ENCODE assay signal across 9 cellular contexts in genomic region chr2:98508690-98509054, GRCh38.
A peak's percentile ranks its signal among the peaks of the same experiment; 100 is the strongest.
DNase-seq lines count a peak whose midpoint lies in the region; ATAC-seq, FAIRE-seq and TF ChIP-seq lines count a peak whose summit lies in the region.
"Had no signal": no experiment of that assay in that cellular context is flagged by ENCODE, and none has a peak within 500 bp of the region (broad histone marks: within the 10 kb centered on the region; RNA-seq: fewer than 3 reads in every experiment).

No MANE protein-coding gene starts in this region.

- POLR2A ChIA-PET in GM12878 (lab: Charles Lee) = no interaction called here

- CTCF ChIA-PET in GM12878 (lab: Yijun Ruan, JAX) = interaction anchor here (1.2 kb wide), 1 partner anchor 43 kb away, joined by 3 read pairs; no protein-coding TSS in a partner anchor

- peak overlapping the region; percentile 48 for H3K4me3 Mint-ChIP-seq in natural killer cell treated with Interleukin-12 subunit alpha and Interleukin-12 subunit beta and Interleukin-15 and Interleukin-18, amount 100 ng/mL, for 72 hours
- H3K4me3 Mint-ChIP-seq in type B pancreatic cell (no peak overlapping the region), endothelial cell (ENCODE audit: unreplicated experiment) (no peak overlapping the region)

- SMC1A ChIA-PET in GM12878 (lab: Charles Lee; ENCODE audit: uncharacterized antibody, unreplicated experiment) = interaction anchor here (1.1 to 1.7 kb wide), 2 partner anchors 40 to 96 kb away, joined by 3 to 5 read pairs; no protein-coding TSS in a partner anchor

- RAD21 ChIA-PET in GM12878 (lab: Charles Lee; ENCODE audit: unreplicated experiment) = interaction anchor here (0.7 to 1.6 kb wide), 3 partner anchors 21 to 33 kb away, joined by 3 to 6 read pairs (median 4); no protein-coding TSS in a partner anchor

- peak; percentile 31 to 71 for DNase-seq in NCI-H524 (lab: John Stamatoyannopoulos, UW)
- no peak for DNase-seq in NCI-H524 treated with DMSO at 0.1 percent for 48 hours (lab: John Stamatoyannopoulos, UW)
- no peak for DNase-seq in GM12878 (ENCODE audit: low read depth, low spot score)
- peak; percentile 89 for DNase-seq in natural killer cell treated with Interleukin-12 subunit alpha and Interleukin-12 subunit beta and Interleukin-15 and Interleukin-18, amount 100 ng/mL, for 72 hours (ENCODE audit: low spot score)
- peak; percentile 36 for DNase-seq in type B pancreatic cell (ENCODE audit: extremely low spot score, unreplicated experiment)
- DNase-seq in globus pallidus (ENCODE audit: low spot score) = no peak
- DNase-seq in endothelial cell (ENCODE audit: low spot score) = no peak
- no peak for DNase-seq in DMS153 (lab: John Stamatoyannopoulos, UW)

- no peaks in the 10 kb centered on the region for H3K27me3 ChIP-seq in GM12878 (replicated peaks in 1 of 2; ENCODE audit: control insufficient read depth in 2 of 2, insufficient read depth in 2 of 2, low read length in 1 of 2)

- BruUV-seq in GM12878 (replicated peaks; lab: Mats Ljungman, UMichigan) = no TSS peak

- peak; percentile 75 for ATAC-seq in GM12878
- ATAC-seq in natural killer cell treated with Interleukin-12 subunit alpha and Interleukin-12 subunit beta and Interleukin-15 and Interleukin-18, amount 100 ng/mL, for 72 hours = peak; percentile 84 to 91
- ATAC-seq: A549 had no signal

- H3K9ac ChIP-seq in GM12878 (ENCODE audit: control insufficient read depth, insufficient read depth, low read length) = no peak overlapping the region

- no peaks in the 10 kb centered on the region for H3K27me3 Mint-ChIP-seq in natural killer cell treated with Interleukin-12 subunit alpha and Interleukin-12 subunit beta and Interleukin-15 and Interleukin-18, amount 100 ng/mL, for 72 hours
- H3K27me3 Mint-ChIP-seq in type B pancreatic cell (no peaks in the 10 kb centered on the region), endothelial cell (ENCODE audit: unreplicated experiment) (peaks cover 4% of the 10 kb centered on the region)

- 90% methylated on average over 9 of the region's 9 CpGs for WGBS in GM12878 (ENCODE audit: insufficient coverage, insufficient replicate concordance, low lambda C conversion rate, missing lambda C conversion rate)

- no peak for TF ChIP-seq EP300 in GM12878 (IDR thresholded peaks at IDR 0.05; ENCODE audit: borderline replicate concordance in 1 of 2, control insufficient read depth in 1 of 2, low read depth in 2 of 2, low read length in 2 of 2)

- TF ChIP-seq RAD21 in GM12878 (IDR thresholded peaks at IDR 0.05; ENCODE audit: insufficient read depth, low read depth, low read length) = no peak

- TF ChIP-seq CTCF in GM12878 (IDR thresholded peaks at IDR 0.05 in 2 of 3, conservative IDR thresholded peaks at IDR 0.05 in 1 of 3; ENCODE audit: control insufficient read depth in 2 of 3, extremely low read depth in 1 of 3, insufficient read depth in 1 of 3, low read depth in 3 of 3, low read length in 3 of 3) (no peak), type B pancreatic cell (conservative IDR thresholded peaks at IDR 0.05) (no peak), endothelial cell (IDR thresholded peaks at IDR 0.05; ENCODE audit: unreplicated experiment) (no peak)

- H4K20me1 ChIP-seq in GM12878 (ENCODE audit: control insufficient read depth, insufficient read depth) = peaks cover 5% of the 10 kb centered on the region

- peaks cover 10 to 38% of the 10 kb centered on the region in 2 experiments for H3K36me3 ChIP-seq in GM12878 (ENCODE audit: control insufficient read depth in 2 of 2, insufficient read depth in 2 of 2, low read length in 1 of 2)

- FAIRE-seq in GM12878 (lab: Jason Lieb, UNC) = no peak
- FAIRE-seq: A549 had no signal

- H3K4me3 ChIP-seq in GM12878 = no peak overlapping the region
- H3K4me3 ChIP-seq: A549 had no signal

- no peaks in the 10 kb centered on the region for H3K9me3 ChIP-seq in GM12878 (replicated peaks; ENCODE audit: control insufficient read depth, insufficient read depth, low read length)
- H3K9me3 ChIP-seq: A549 had no signal

- no peak overlapping the region for H2AFZ ChIP-seq in GM12878 (ENCODE audit: control insufficient read depth, low read depth, low read length)

- intact Hi-C loops in GM12878 (cut with micrococcal nuclease; ENCODE audit: unreplicated experiment) = no loop called here

- peaks cover 20% of the 10 kb centered on the region for H3K4me1 ChIP-seq in GM12878 (ENCODE audit: control insufficient read depth, insufficient read depth, low read length)
- H3K4me1 ChIP-seq: A549 had no signal

- H3K27ac ChIP-seq in GM12878 (ENCODE audit: control insufficient read depth, insufficient read depth) = no peak overlapping the region
- H3K27ac ChIP-seq: A549 had no signal

- peaks cover 85 to 92% of the 10 kb centered on the region in 2 donors for H3K4me1 Mint-ChIP-seq in natural killer cell treated with Interleukin-12 subunit alpha and Interleukin-12 subunit beta and Interleukin-15 and Interleukin-18, amount 100 ng/mL, for 72 hours (ENCODE audit: low read depth in 2 of 2)
- H3K4me1 Mint-ChIP-seq in type B pancreatic cell (ENCODE audit: unreplicated experiment) = peaks cover 33% of the 10 kb centered on the region
- peaks cover 21% of the 10 kb centered on the region for H3K4me1 Mint-ChIP-seq in endothelial cell (ENCODE audit: unreplicated experiment)

- H3K36me3 Mint-ChIP-seq in natural killer cell treated with Interleukin-12 subunit alpha and Interleukin-12 subunit beta and Interleukin-15 and Interleukin-18, amount 100 ng/mL, for 72 hours = no peaks in the 10 kb centered on the region
- H3K36me3 Mint-ChIP-seq in type B pancreatic cell (peaks cover 7% of the 10 kb centered on the region), endothelial cell (ENCODE audit: low read depth, unreplicated experiment) (peaks cover 7% of the 10 kb centered on the region)

- no peaks in the 10 kb centered on the region for H3K9me3 Mint-ChIP-seq in natural killer cell treated with Interleukin-12 subunit alpha and Interleukin-12 subunit beta and Interleukin-15 and Interleukin-18, amount 100 ng/mL, for 72 hours
- H3K9me3 Mint-ChIP-seq in type B pancreatic cell = no peaks in the 10 kb centered on the region
- H3K9me3 Mint-ChIP-seq in endothelial cell (ENCODE audit: unreplicated experiment) = no peaks in the 10 kb centered on the region

- in situ Hi-C loops in GM12878 (cut with MboI) = no loop called here

- H3K4me2 ChIP-seq in GM12878 (ENCODE audit: control insufficient read depth, insufficient read depth) = no peak overlapping the region
- H3K4me2 ChIP-seq: A549 had no signal

- H3K79me2 ChIP-seq in GM12878 (ENCODE audit: control insufficient read depth, insufficient read depth, low read length) = peaks cover 25% of the 10 kb centered on the region

- no peak for TF ChIP-seq POLR2A in GM12878 (IDR thresholded peaks at IDR 0.05; ENCODE audit: low read depth, low read length)

- peak overlapping the region; percentile 79 to 89 for H3K27ac Mint-ChIP-seq in natural killer cell treated with Interleukin-12 subunit alpha and Interleukin-12 subunit beta and Interleukin-15 and Interleukin-18, amount 100 ng/mL, for 72 hours
- no peak overlapping the region for H3K27ac Mint-ChIP-seq in type B pancreatic cell
- H3K27ac Mint-ChIP-seq in endothelial cell (ENCODE audit: unreplicated experiment) = no peak overlapping the region

TF ChIP-seq in GM12878, 131 proteins besides CTCF, POLR2A, EP300 and RAD21 (continues in another document):
- TF ChIP-seq IKZF1 (conservative IDR thresholded peaks at IDR 0.05) (peak; percentile 26; the same call in 1 of the 2 replicates), MLLT1 (IDR thresholded peaks at IDR 0.05) (0 out of 2 replicates have a peak, but pooled peaks have one; percentile 15), NR2F1 (conservative IDR thresholded peaks at IDR 0.05) (peak; percentile 40; the same call in 1 of the 2 replicates), PML (IDR thresholded peaks at IDR 0.05; ENCODE audit: low read length) (no peak), ZNF687 (IDR thresholded peaks at IDR 0.05) (peak; percentile 44; the same call in 1 of the 2 replicates), IKZF2 (IDR thresholded peaks at IDR 0.05) (peak in 1 of 2 experiments; percentile 43; a peak in 1 of 4 replicates)

Comparison
In these comparisons a context has a peak if more than half of its experiments do, and no peak if none do; other contexts are left out.
1. DNase-seq: peak in NCI-H524 (2 of 2), natural killer cell treated with Interleukin-12 subunit alpha and Interleukin-12 subunit beta and Interleukin-15 and Interleukin-18, amount 100 ng/mL, for 72 hours (single experiment) and type B pancreatic cell (single experiment); none in NCI-H524 treated with DMSO at 0.1 percent for 48 hours (single experiment), GM12878 (single experiment), globus pallidus (single experiment), endothelial cell (single experiment) and DMS153 (single experiment).
2. H3K27ac Mint-ChIP-seq: peak in natural killer cell treated with Interleukin-12 subunit alpha and Interleukin-12 subunit beta and Interleukin-15 and Interleukin-18, amount 100 ng/mL, for 72 hours (2 of 2); none in type B pancreatic cell (single experiment) and endothelial cell (single experiment).